Comparison of ENCODE assay signal across 8 cellular contexts in genomic region chr6:36118550-36119107, GRCh38. TPM values are rescaled to one million over a fixed set of nuclear protein-coding genes. Genes with fewer than 3 reads are reported as not detected.
DNase-seq lines count a peak whose midpoint lies in the region; ATAC-seq, FAIRE-seq and TF ChIP-seq lines count a peak whose summit lies in the region.

No MANE protein-coding gene starts in this region.

- no peaks in the 10 kb centered on the region for H3K27me3 ChIP-seq in bronchial epithelial cell (ENCODE audit: control insufficient read depth, insufficient read depth, low read length)
- no peaks in the 10 kb centered on the region for H3K27me3 ChIP-seq in psoas muscle (ENCODE audit: insufficient read depth in 3 of 3, low read length in 2 of 3)

- ATAC-seq in psoas muscle (peak; percentile 60 to 80 (median 71)), HG02763 (IDR thresholded peaks at IDR 0.05; ENCODE audit: unreplicated experiment) (no peak)

- intact Hi-C loops in psoas muscle (cut with DNase I), result no loop called here

- no peak overlapping the region for H3K4me3 ChIP-seq in bronchial epithelial cell (ENCODE audit: low read depth, low read length)
- H3K4me3 ChIP-seq in psoas muscle, result no peak overlapping the region

- no peaks in the 10 kb centered on the region for H3K9me3 ChIP-seq in psoas muscle

- TF ChIP-seq CTCF in bronchial epithelial cell (IDR thresholded peaks at IDR 0.05; ENCODE audit: insufficient read depth, low read length, severe bottlenecking) (no peak), psoas muscle (IDR thresholded peaks at IDR 0.05) (no peak)

- DNase-seq in Caki2 (ENCODE audit: low read depth) (peak; percentile 75), T-helper 22 cell (ENCODE audit: low read depth) (peak; percentile 73), bronchial epithelial cell (ENCODE audit: low read depth) (peak; percentile 75), psoas muscle (peak in 1 of 2 donors; percentile 74), LoVo (ENCODE audit: low spot score) (no peak), NCI-H187 (lab: John Stamatoyannopoulos, UW) (no peak), putamen (ENCODE audit: low spot score) (no peak)

- H3K36me3 ChIP-seq in bronchial epithelial cell (ENCODE audit: control insufficient read depth, insufficient read depth, low read length) (no peaks in the 10 kb centered on the region), psoas muscle (ENCODE audit: insufficient read depth in 1 of 2, low read depth in 1 of 2) (peaks cover 0 to 19% of the 10 kb centered on the region in 2 donors)

- peak overlapping the region; percentile 46 for H3K27ac ChIP-seq in psoas muscle

- FAIRE-seq in bronchial epithelial cell (lab: Jason Lieb, UNC), result peak; percentile 18

- WGBS in psoas muscle, 3 donors, result 43 to 65% (median 46%) methylated on average over 4 of the region's 4 CpGs

- H3K4me1 ChIP-seq in psoas muscle, result peaks cover 28% of the 10 kb centered on the region

- in situ Hi-C loops in Caki2 (cut with HindIII; ENCODE audit: low pct_unique_long_range_greater_than_20kb, low sequenced_read_pairs), result no loop called here

RNA-seq across cellular contexts. Expression of gene MAPK13, which starts 11.7 kb away (rescaled TPM):
- total RNA-seq in Caki2 (2014; rRNA removed; shearing (Covaris generic); ENCODE audit: low replicate concordance), result 1.5 and 1.7 TPM in 2 replicates
- total RNA-seq in bronchial epithelial cell (70.6 and 95.6 TPM in 2 replicates), psoas muscle (1 to 10 TPM in 3 of 4 donors, under 1 TPM in 1; 0.92 to 2.8 (median 1.6) TPM)
- polyA plus RNA-seq in psoas muscle, result 1 to 10 TPM in 1 of 3 donors, under 1 TPM in 2; 0.49 to 4.0 (median 0.52) TPM

Comparison
In these comparisons a context has a peak if more than half of its experiments do, and no peak if none do; other contexts are left out.
1. DNase-seq: peak in Caki2 (single experiment), T-helper 22 cell (single experiment) and bronchial epithelial cell (single experiment); none in LoVo (single experiment), NCI-H187 (0 of 2) and putamen (single experiment).
2. RNA of gene MAPK13, which starts 11.7 kb away (total RNA-seq): 70.6 to 95.6 TPM in bronchial epithelial cell; 1.5 to 1.7 TPM in Caki2 and 0.92 to 2.8 TPM in psoas muscle; every median in the first group is over 10 times any median in the second.